Comparison of ENCODE assay signal across 32 cellular contexts in genomic region chr9:76531231-76531775, GRCh38.
A peak's percentile ranks its signal among the peaks of the same experiment; 100 is the strongest.
DNase-seq lines count a peak whose midpoint lies in the region; ATAC-seq and TF ChIP-seq lines count a peak whose summit lies in the region.
"Had no signal": no experiment of that assay in that cellular context is flagged by ENCODE, and none has a peak within 500 bp of the region (broad histone marks: within the 10 kb centered on the region; RNA-seq: fewer than 3 reads in every experiment).

No MANE protein-coding gene starts in this region.

- H3K4me3 Mint-ChIP-seq in MCF 10A (ENCODE audit: unreplicated experiment) (no peak overlapping the region), WTC11 (no peak overlapping the region), T-cell (no peak overlapping the region)
- H3K4me3 Mint-ChIP-seq: memory B cell had no signal

- no peak overlapping the region for H2BK15ac ChIP-seq in mesendoderm (replicated peaks; ENCODE audit: low read depth)

- peak in 1 of 2 donors; percentile 38 for TF ChIP-seq POLR2A in thyroid gland (IDR thresholded peaks at IDR 0.05)

- H3K23ac ChIP-seq in mesendoderm (ENCODE audit: low read length) = no peak overlapping the region

- no TSS peak for BruUV-seq in MCF 10A (replicated peaks; lab: Mats Ljungman, UMichigan)

- CTCF ChIA-PET in MCF 10A (lab: Yijun Ruan, JAX) = interaction anchor here (0.8 kb wide), 1 partner anchor 22 kb away, joined by 4 read pairs; no protein-coding TSS in a partner anchor
- CTCF ChIA-PET in WTC11 (lab: Charles Lee) = no interaction called here
- CTCF ChIA-PET in T-cell (lab: Charles Lee) = no interaction called here

- in situ Hi-C loops in T47D (cut with HindIII; ENCODE audit: low pct_unique_long_range_greater_than_20kb, low sequenced_read_pairs) = no loop called here

- ATAC-seq in WTC11 (no peak), T-cell (replicated peaks in 1 of 4) (no peak)
- ATAC-seq: A549, gastroesophageal sphincter, left colon had no signal

- TF ChIP-seq CTCF in MCF 10A (IDR thresholded peaks at IDR 0.05; ENCODE audit: unreplicated experiment) = no peak
- TF ChIP-seq CTCF in thyroid gland (IDR thresholded peaks at IDR 0.05) = no peak
- TF ChIP-seq CTCF in WTC11 (IDR thresholded peaks at IDR 0.05) = no peak

- H3K27me3 ChIP-seq in mesendoderm (ENCODE audit: insufficient read depth, low read length, poor library complexity) = no peaks in the 10 kb centered on the region
- H3K27me3 ChIP-seq in thyroid gland = no peaks in the 10 kb centered on the region
- H3K27me3 ChIP-seq: hepatocyte, tibial nerve had no signal

- POLR2A ChIA-PET in MCF 10A (lab: Yijun Ruan, JAX) (no interaction called here), WTC11 (lab: Charles Lee) (no interaction called here), T-cell (lab: Charles Lee) (no interaction called here)

- H3K9ac ChIP-seq in mesendoderm (ENCODE audit: low read length) = no peak overlapping the region

- H3K4ac ChIP-seq in mesendoderm (ENCODE audit: low read depth, low read length) = no peak overlapping the region

- peaks cover 2% of the 10 kb centered on the region for H3K4me1 ChIP-seq in mesendoderm (ENCODE audit: control insufficient read depth, low read depth, low read length)
- peaks cover 24 to 36% of the 10 kb centered on the region in 2 donors for H3K4me1 ChIP-seq in thyroid gland
- H3K4me1 ChIP-seq: A549, gastroesophageal sphincter had no signal

- no peak overlapping the region for H2AK5ac ChIP-seq in mesendoderm (ENCODE audit: low read length)

- no peak overlapping the region for H2BK120ac ChIP-seq in mesendoderm (ENCODE audit: low read depth, low read length)

- H3K4me3 ChIP-seq in mesendoderm (ENCODE audit: low read length) (no peak overlapping the region), thyroid gland (replicated peaks in 1 of 3) (no peak overlapping the region)
- H3K4me3 ChIP-seq: A549, gastroesophageal sphincter, hepatocyte, smooth muscle cell, tibial nerve had no signal

- no peaks in the 10 kb centered on the region for H3K79me1 ChIP-seq in mesendoderm (ENCODE audit: low read length)

- H3K9me3 ChIP-seq in thyroid gland = no peaks in the 10 kb centered on the region
- H3K9me3 ChIP-seq: A549, gastroesophageal sphincter, tibial nerve had no signal

- no peaks in the 10 kb centered on the region for H3K9me3 Mint-ChIP-seq in MCF 10A (ENCODE audit: unreplicated experiment)
- peaks cover 13% of the 10 kb centered on the region for H3K9me3 Mint-ChIP-seq in WTC11
- no peaks in the 10 kb centered on the region for H3K9me3 Mint-ChIP-seq in T-cell
- H3K9me3 Mint-ChIP-seq: CD8-positive, alpha-beta memory T cell; memory B cell had no signal

- DNase-seq in T47D (ENCODE audit: low read depth in 1 of 2, low spot score in 1 of 2) = peak; percentile 11 to 53
- no peak for DNase-seq in MCF 10A (ENCODE audit: unreplicated experiment)
- peak; percentile 15 for DNase-seq in astrocyte of the hippocampus (ENCODE audit: low read depth, low spot score)
- DNase-seq in mesendoderm = no peak
- peak; percentile 71 to 74 for DNase-seq in thyroid gland
- DNase-seq in WTC11 (ENCODE audit: low spot score) = no peak
- no peak for DNase-seq in NCI-H2227 treated with DMSO at 0.1 percent for 48 hours (lab: John Stamatoyannopoulos, UW)
- DNase-seq in T-cell = no peak
- DNase-seq: activated CD4-positive, alpha-beta memory T cell treated with anti-CD3 and anti-CD28 coated beads, Interleukin-2, amount 10 ng/mL, durations not matched to agents 7 days and 5 days; activated CD4-positive, alpha-beta T cell treated with anti-CD3 and anti-CD28 coated beads for 1 hour; activated CD8-positive, alpha-beta memory T cell treated with anti-CD3 and anti-CD28 coated beads, Interleukin-2, amount 50 U/mL, for 48 hours; activated naive CD4-positive, alpha-beta T cell treated with anti-CD3 and anti-CD28 coated beads, Interleukin-2, amount 50 U/mL, for 16 hours; amygdala; CD8-positive, alpha-beta memory T cell; cortex of kidney; DMS 273 treated with DMSO at 0.1 percent for 48 hours; left colon; naive B cell; NCI-H187; NCI-H226; NCI-H69; occipital lobe; SIG-M5; stimulated activated CD4-positive, alpha-beta T cell treated with anti-CD3 and anti-CD28 coated beads, Interleukin-1b, Interleukin-23, amount 100 ng/mL, for 48 hours; stimulated activated CD8-positive, alpha-beta memory T cell treated with anti-CD3 and anti-CD28 coated beads, Interleukin-4, amount 100 ng/mL, for 48 hours had no signal

- H3K79me2 ChIP-seq in mesendoderm (ENCODE audit: control insufficient read depth, insufficient read depth, low read length) = no peaks in the 10 kb centered on the region
- H3K79me2 ChIP-seq: hepatocyte had no signal

- no peak overlapping the region for H3K4me2 ChIP-seq in mesendoderm (ENCODE audit: low read length)
- H3K4me2 ChIP-seq: A549, hepatocyte had no signal

- H3K18ac ChIP-seq in mesendoderm (ENCODE audit: low read length) = no peak overlapping the region

- H3K27ac Mint-ChIP-seq in MCF 10A (ENCODE audit: low read depth, unreplicated experiment) = no peak overlapping the region
- no peak overlapping the region for H3K27ac Mint-ChIP-seq in WTC11
- H3K27ac Mint-ChIP-seq in T-cell = no peak overlapping the region
- H3K27ac Mint-ChIP-seq: activated CD4-positive, alpha-beta memory T cell treated with anti-CD3 and anti-CD28 coated beads, Interleukin-2, amount 10 ng/mL, durations not matched to agents 7 days and 5 days; B cell; memory B cell had no signal

- peak overlapping the region; percentile 11 for H3K56ac ChIP-seq in mesendoderm (ENCODE audit: low read length)

- no CpG with 5 or more reads among the region's 3 CpGs for WGBS in mesendoderm (ENCODE audit: extremely low coverage, insufficient coverage, low lambda C conversion rate)
- 31 to 40% methylated on average over 3 of the region's 3 CpGs for WGBS in thyroid gland, 2 donors

- H3K36me3 ChIP-seq in mesendoderm (ENCODE audit: control insufficient read depth, insufficient read depth, low read length) (no peaks in the 10 kb centered on the region), thyroid gland (no peaks in the 10 kb centered on the region)
- H3K36me3 ChIP-seq: gastroesophageal sphincter, tibial nerve had no signal

- H3K4me1 Mint-ChIP-seq in MCF 10A (ENCODE audit: insufficient read depth, unreplicated experiment) (peaks cover 13% of the 10 kb centered on the region), WTC11 (peaks cover 4% of the 10 kb centered on the region; the same call in 1 of the 2 replicates), T-cell (peaks cover 0 to 6% (median 0%) of the 10 kb centered on the region in 3 donors)
- H3K4me1 Mint-ChIP-seq: memory B cell had no signal

- H3K27me3 Mint-ChIP-seq in MCF 10A (ENCODE audit: insufficient read depth, unreplicated experiment) = no peaks in the 10 kb centered on the region
- no peaks in the 10 kb centered on the region for H3K27me3 Mint-ChIP-seq in WTC11 (ENCODE audit: low read depth)
- peaks cover 0 to 3% of the 10 kb centered on the region in 2 donors for H3K27me3 Mint-ChIP-seq in T-cell
- H3K27me3 Mint-ChIP-seq: activated CD4-positive, alpha-beta memory T cell treated with anti-CD3 and anti-CD28 coated beads, Interleukin-2, amount 10 ng/mL, durations not matched to agents 7 days and 5 days; B cell; naive B cell had no signal

- no peak overlapping the region for H2BK5ac ChIP-seq in mesendoderm (ENCODE audit: low read length)

- H3K27ac ChIP-seq in mesendoderm (ENCODE audit: low read depth, low read length) = no peak overlapping the region
- peak overlapping the region; percentile 91 to 96 (median 91) for H3K27ac ChIP-seq in thyroid gland
- H3K27ac ChIP-seq: A549, gastroesophageal sphincter, hepatocyte had no signal

- H4K5ac ChIP-seq in mesendoderm (ENCODE audit: low read length) = no peak overlapping the region

- intact Hi-C loops in MCF 10A (cut with micrococcal nuclease) (no loop called here), thyroid gland (cut with DNase I) (no loop called here)

- no peaks in the 10 kb centered on the region for H3K36me3 Mint-ChIP-seq in MCF 10A (ENCODE audit: insufficient read depth, unreplicated experiment)
- peaks cover 3% of the 10 kb centered on the region for H3K36me3 Mint-ChIP-seq in WTC11
- H3K36me3 Mint-ChIP-seq in T-cell = no peaks in the 10 kb centered on the region
- H3K36me3 Mint-ChIP-seq: CD8-positive, alpha-beta memory T cell; memory B cell had no signal

- H4K8ac ChIP-seq in mesendoderm (ENCODE audit: low read depth, low read length) = no peak overlapping the region

TF ChIP-seq in WTC11, 78 proteins besides CTCF, POLR2A, EP300 and RAD21 (continues in another document):
- TF ChIP-seq AFF4 (CRISPR knock-in tag; IDR thresholded peaks at IDR 0.05; ENCODE audit: borderline replicate concordance) (no peak), CREB1 (CRISPR knock-in tag; IDR thresholded peaks at IDR 0.05) (no peak), ETV6 (CRISPR knock-in tag; IDR thresholded peaks at IDR 0.05) (no peak), SMAD4 (CRISPR knock-in tag; IDR thresholded peaks at IDR 0.05) (no peak)

Comparison
In these comparisons a context has a peak if more than half of its experiments do, and no peak if none do; other contexts are left out.
1. DNase-seq: peak in T47D (2 of 2), astrocyte of the hippocampus (single experiment) and thyroid gland (2 of 2); none in MCF 10A (single experiment), mesendoderm (single experiment), WTC11 (single experiment), NCI-H2227 treated with DMSO at 0.1 percent for 48 hours (single experiment) and T-cell (0 of 34).